Comparison of ENCODE assay signal across 22 cellular contexts in the genomic region with DNA sequence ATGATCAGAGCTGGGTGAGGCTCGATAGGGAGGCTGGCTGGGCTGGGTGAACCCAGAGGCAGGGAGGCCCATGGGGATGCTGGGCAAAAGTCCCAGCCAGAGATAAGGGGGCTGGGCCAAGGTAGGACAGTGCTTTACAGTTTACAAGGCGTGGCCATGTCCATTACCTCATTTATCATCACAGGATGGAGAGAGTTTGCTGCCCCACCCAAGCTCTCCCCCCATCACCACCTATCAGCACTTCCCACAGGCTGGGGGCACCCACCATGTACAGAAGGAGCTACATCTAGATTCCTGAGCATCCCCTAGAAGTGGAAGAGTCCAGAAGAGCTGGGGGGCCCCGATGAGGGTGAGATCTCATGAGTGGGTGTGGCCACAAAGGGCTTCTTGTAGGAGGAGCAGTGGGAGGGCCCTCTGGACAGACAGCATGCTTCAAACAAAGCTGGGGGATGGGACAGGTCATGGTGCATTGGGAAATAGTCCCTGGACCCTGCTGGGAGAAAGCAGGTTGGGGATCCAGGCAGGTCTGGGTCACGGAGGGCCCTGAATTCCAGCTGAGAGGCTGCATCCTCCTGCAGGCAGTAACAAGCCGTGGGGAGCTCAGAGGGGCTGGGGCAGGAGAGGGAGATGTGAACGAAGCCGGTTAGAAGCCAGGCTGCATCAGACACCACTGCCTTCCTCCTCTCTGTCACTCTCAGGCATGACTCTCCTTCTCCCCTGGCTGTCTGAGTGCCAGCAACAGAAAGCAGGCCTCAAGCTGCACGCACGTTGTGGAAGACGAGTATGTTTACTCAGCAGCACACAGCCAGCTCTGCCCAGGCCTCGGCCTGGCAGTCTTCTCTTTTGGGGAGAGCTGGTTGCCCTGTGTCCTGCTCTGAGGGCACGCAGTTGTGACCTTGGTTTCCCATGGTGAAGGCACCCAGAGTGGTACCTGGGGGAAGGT.
DNase-seq lines count a peak whose midpoint lies in the region; ATAC-seq, FAIRE-seq and TF ChIP-seq lines count a peak whose summit lies in the region.
"Had no signal": no experiment of that assay in that cellular context is flagged by ENCODE, and none has a peak within 500 bp of the region (broad histone marks: within the 10 kb centered on the region; RNA-seq: fewer than 3 reads in every experiment).

No MANE protein-coding gene starts in this region.

- H3K27me3 Mint-ChIP-seq in WTC11 (ENCODE audit: low read depth) = no peaks in the 10 kb centered on the region
- H3K27me3 Mint-ChIP-seq: activated CD8-positive, alpha-beta T cell treated with anti-CD3 and anti-CD28 coated beads for 36 hours; activated T-cell treated with anti-CD3 and anti-CD28 coated beads, Interleukin-2, amount 50 U/mL, for 24 hours had no signal

- peaks cover 17% of the 10 kb centered on the region for H3K79me1 ChIP-seq in mesenchymal stem cell (replicated peaks; ENCODE audit: low read length, poor library complexity, severe bottlenecking)

- peaks cover 11% of the 10 kb centered on the region for H3K4me1 Mint-ChIP-seq in WTC11

- H3K9ac ChIP-seq in mesenchymal stem cell (ENCODE audit: low read length) = no peak overlapping the region

- no peaks in the 10 kb centered on the region for H3K36me3 Mint-ChIP-seq in WTC11
- H3K36me3 Mint-ChIP-seq: activated naive CD4-positive, alpha-beta T cell treated with anti-CD3 and anti-CD28 coated beads, Interleukin-2, amount 10 ng/mL, durations not matched to agents 7 days and 5 days; natural killer cell had no signal

- peak overlapping the region in 1 of 2 experiments; percentile 28 for H3K14ac ChIP-seq in mesenchymal stem cell (ENCODE audit: low read length in 2 of 2)

- no peak for TF ChIP-seq POLR2A in GM12891 (IDR thresholded peaks at IDR 0.05; ENCODE audit: low read depth, low read length)

- H3K27me3 ChIP-seq in mesenchymal stem cell (ENCODE audit: control insufficient read depth in 1 of 2, insufficient read depth in 1 of 2, low read length in 2 of 2) = no peaks in the 10 kb centered on the region
- H3K27me3 ChIP-seq: ascending aorta, gastrocnemius medialis, tibial nerve had no signal

- POLR2A ChIA-PET in WTC11 (lab: Charles Lee) = no interaction called here

- H3K36me3 ChIP-seq in mesenchymal stem cell (ENCODE audit: control insufficient read depth in 1 of 2, insufficient read depth in 2 of 2, low read depth in 1 of 2, low read length in 2 of 2) = no peaks in the 10 kb centered on the region
- H3K36me3 ChIP-seq: ascending aorta, gastrocnemius medialis, tibial nerve had no signal

- no peaks in the 10 kb centered on the region for H3K9me3 ChIP-seq in mesenchymal stem cell (ENCODE audit: control insufficient read depth, low read length)
- H3K9me3 ChIP-seq: ascending aorta, gastrocnemius medialis, psoas muscle, tibial nerve had no signal

- H3K4ac ChIP-seq in mesenchymal stem cell (ENCODE audit: low read depth in 1 of 2, low read length in 2 of 2) = no peak overlapping the region

- no peak overlapping the region for H3K23ac ChIP-seq in mesenchymal stem cell (ENCODE audit: low read length in 2 of 2)

- no peak overlapping the region for H2BK5ac ChIP-seq in mesenchymal stem cell (ENCODE audit: low read depth, low read length, poor library complexity, severe bottlenecking)

- DNase-seq in A172 (ENCODE audit: low spot score) (peak; percentile 16), GM12891 (ENCODE audit: insufficient read length, low spot score) (no peak), WTC11 (ENCODE audit: low spot score) (no peak), mesenchymal stem cell (no peak), SIG-M5 treated with dmso at 0.1 percent for 504 hours (lab: John Stamatoyannopoulos, UW; ENCODE audit: unreplicated experiment) (no peak), T-helper 1 cell (no peak), NCI-H524 treated with DMSO at 0.1 percent for 48 hours (lab: John Stamatoyannopoulos, UW) (no peak)
- DNase-seq in activated CD4-positive, alpha-beta T cell treated with anti-CD3 and anti-CD28 coated beads for 4 hours = no peak
- DNase-seq: activated CD8-positive, alpha-beta T cell treated with anti-CD3 and anti-CD28 coated beads for 36 hours; activated naive CD4-positive, alpha-beta T cell treated with anti-CD3 and anti-CD28 coated beads, Interleukin-2, amount 10 ng/mL, durations not matched to agents 7 days and 5 days; activated T-cell treated with anti-CD3 and anti-CD28 coated beads, Interleukin-2, amount 50 U/mL, for 24 hours; cerebellar nuclear complex; DMS79 treated with DMSO at 0.1 percent for 48 hours; effector CD4-positive, alpha-beta T cell; gastrocnemius medialis; natural killer cell; psoas muscle; stimulated activated CD4-positive, alpha-beta T cell treated with anti-CD3 and anti-CD28 coated beads, Interleukin-2, amount 100 ng/mL, for 24 hours; stimulated activated naive CD8-positive, alpha-beta T cell treated with anti-CD3 and anti-CD28 coated beads, Interleukin-15, Interleukin-2, amounts not matched to agents 100 U/mL and 50 U/mL, for 24 hours had no signal

- H3K4me2 ChIP-seq in mesenchymal stem cell (ENCODE audit: low read length, poor library complexity, severe bottlenecking) = no peak overlapping the region

- no peak overlapping the region for H3K4me3 ChIP-seq in mesenchymal stem cell (ENCODE audit: insufficient read depth in 1 of 2, low read depth in 1 of 2, low read length in 2 of 2)
- H3K4me3 ChIP-seq: ascending aorta, gastrocnemius medialis, psoas muscle, tibial nerve had no signal

- peak overlapping the region in 1 of 2 experiments; percentile 35 for H3K18ac ChIP-seq in mesenchymal stem cell (ENCODE audit: low read depth in 1 of 2, low read length in 2 of 2)

- peak overlapping the region; percentile 93 for H2AK5ac ChIP-seq in mesenchymal stem cell (ENCODE audit: low read length, severe bottlenecking)

- H4K8ac ChIP-seq in mesenchymal stem cell (ENCODE audit: low read length) = no peak overlapping the region

- peak; percentile 47 for FAIRE-seq in GM12891 (lab: Jason Lieb, UNC)

- H3K9me3 Mint-ChIP-seq in WTC11 = no peaks in the 10 kb centered on the region
- H3K9me3 Mint-ChIP-seq: activated CD8-positive, alpha-beta T cell treated with anti-CD3 and anti-CD28 coated beads for 36 hours; activated naive CD4-positive, alpha-beta T cell treated with anti-CD3 and anti-CD28 coated beads, Interleukin-2, amount 10 ng/mL, durations not matched to agents 7 days and 5 days; activated T-cell treated with anti-CD3 and anti-CD28 coated beads, Interleukin-2, amount 50 U/mL, for 24 hours; natural killer cell had no signal

- no peak overlapping the region for H2BK120ac ChIP-seq in mesenchymal stem cell (ENCODE audit: low read depth, low read length)

- H3K27ac Mint-ChIP-seq in WTC11 = no peak overlapping the region
- H3K27ac Mint-ChIP-seq: activated CD8-positive, alpha-beta T cell treated with anti-CD3 and anti-CD28 coated beads for 36 hours; activated naive CD4-positive, alpha-beta T cell treated with anti-CD3 and anti-CD28 coated beads, Interleukin-2, amount 10 ng/mL, durations not matched to agents 7 days and 5 days; activated T-cell treated with anti-CD3 and anti-CD28 coated beads, Interleukin-2, amount 50 U/mL, for 24 hours; natural killer cell had no signal

- ATAC-seq in WTC11 = 0 out of 2 replicates have a peak, but pooled peaks have one; percentile 20
- ATAC-seq: activated CD8-positive, alpha-beta T cell treated with anti-CD3 and anti-CD28 coated beads for 36 hours; esophagus mucosa; gastrocnemius medialis; natural killer cell; psoas muscle; stimulated activated naive CD8-positive, alpha-beta T cell treated with anti-CD3 and anti-CD28 coated beads, Interleukin-15, Interleukin-2, amounts not matched to agents 100 U/mL and 50 U/mL, for 24 hours had no signal

- no peak overlapping the region for H2BK15ac ChIP-seq in mesenchymal stem cell (ENCODE audit: low read depth, poor library complexity, severe bottlenecking)

- H2AFZ ChIP-seq in mesenchymal stem cell (ENCODE audit: low read depth, low read length) = no peak overlapping the region

- no peak overlapping the region for H2BK12ac ChIP-seq in mesenchymal stem cell (ENCODE audit: low read length in 2 of 2)

- no peak overlapping the region for H3K4me3 Mint-ChIP-seq in WTC11
- H3K4me3 Mint-ChIP-seq: activated CD8-positive, alpha-beta T cell treated with anti-CD3 and anti-CD28 coated beads for 36 hours; activated naive CD4-positive, alpha-beta T cell treated with anti-CD3 and anti-CD28 coated beads, Interleukin-2, amount 10 ng/mL, durations not matched to agents 7 days and 5 days; activated T-cell treated with anti-CD3 and anti-CD28 coated beads, Interleukin-2, amount 50 U/mL, for 24 hours; natural killer cell had no signal

- WGBS in mesenchymal stem cell = 92% methylated on average over 11 of the region's 12 CpGs

- H4K91ac ChIP-seq in mesenchymal stem cell (ENCODE audit: low read length) = no peak overlapping the region

- CTCF ChIA-PET in WTC11 (lab: Charles Lee) = no interaction called here

- no peak for TF ChIP-seq CTCF in WTC11 (IDR thresholded peaks at IDR 0.05)

- H3K27ac ChIP-seq in mesenchymal stem cell (ENCODE audit: low read length, poor library complexity, severe bottlenecking) = no peak overlapping the region
- H3K27ac ChIP-seq: ascending aorta, gastrocnemius medialis, psoas muscle, tibial nerve had no signal

- peaks cover 54% of the 10 kb centered on the region for H3K4me1 ChIP-seq in mesenchymal stem cell (ENCODE audit: control insufficient read depth, insufficient read depth, low read depth, low read length)
- H3K4me1 ChIP-seq: ascending aorta, psoas muscle, tibial nerve had no signal

TF ChIP-seq in GM12891, 5 proteins besides CTCF, POLR2A, EP300 and RAD21:
- TF ChIP-seq TAF1 (IDR thresholded peaks at IDR 0.05; ENCODE audit: low read depth, low read length) (no peak), POLR2AphosphoS5 (IDR thresholded peaks at IDR 0.05; ENCODE audit: low read depth, low read length) (no peak), SPI1 (IDR thresholded peaks at IDR 0.05; ENCODE audit: low read depth, low read length) (no peak), POU2F2 (IDR thresholded peaks at IDR 0.05; ENCODE audit: low read depth, low read length) (no peak), PAX5 (IDR thresholded peaks at IDR 0.05; ENCODE audit: insufficient read depth, low read length, severe bottlenecking) (no peak)

TF ChIP-seq in WTC11, 78 proteins besides CTCF, POLR2A, EP300 and RAD21 (continues in another document):
- TF ChIP-seq GABPB1 (CRISPR knock-in tag; IDR thresholded peaks at IDR 0.05) = no peak
- TF ChIP-seq GTF2I (CRISPR knock-in tag; conservative IDR thresholded peaks at IDR 0.05) = no peak
- TF ChIP-seq ZNF423 (CRISPR knock-in tag; IDR thresholded peaks at IDR 0.05) = no peak
- TF ChIP-seq E2F1 (CRISPR knock-in tag; IDR thresholded peaks at IDR 0.05) = no peak
- no peak for TF ChIP-seq ZNF232 (CRISPR knock-in tag; IDR thresholded peaks at IDR 0.05)
- TF ChIP-seq SOX15 (CRISPR knock-in tag; IDR thresholded peaks at IDR 0.05) = no peak
